Comparison of ENCODE assay signal across 32 cellular contexts in the genomic region with DNA sequence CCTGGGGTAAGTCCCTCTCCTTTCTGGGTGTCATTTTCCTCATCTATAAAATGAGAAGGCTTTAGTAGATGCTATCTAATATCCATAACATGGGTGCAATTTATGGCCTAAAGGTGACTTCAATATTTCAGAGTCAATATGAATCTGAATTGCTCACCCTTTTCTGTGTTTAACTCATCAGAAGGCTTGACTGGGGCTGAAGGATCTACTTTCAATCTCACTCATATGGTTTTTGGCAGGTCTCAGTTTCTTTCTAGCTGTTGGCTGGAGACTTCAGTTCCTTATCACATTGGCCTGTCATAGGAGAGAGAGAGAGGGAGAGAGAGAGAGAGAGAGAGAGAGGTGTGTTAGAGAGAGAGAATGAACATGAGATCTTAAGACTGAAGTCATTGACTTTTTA.
"Had no signal": no experiment of that assay in that cellular context is flagged by ENCODE, and none has a peak within 500 bp of the region (broad histone marks: within the 10 kb centered on the region; RNA-seq: fewer than 3 reads in every experiment).

No MANE protein-coding gene starts in this region.

- H3K36me3 Mint-ChIP-seq: activated naive CD8-positive, alpha-beta T cell; brain had no signal

- H3K9me3 Mint-ChIP-seq: activated B cell treated with CpG ODN at 0.5 μM for 24 hours; activated CD8-positive, alpha-beta T cell treated with anti-CD3 and anti-CD28 coated beads for 36 hours; activated naive CD8-positive, alpha-beta T cell treated with anti-CD3 and anti-CD28 coated beads, Interleukin-2, amount 50 U/mL, for 24 hours; activated T-helper 2 cell treated with anti-CD3 and anti-CD28 coated beads, Interferon-gamma antibody, Interleukin-2, Interleukin-4, amounts not matched to agents 10 μg/mL and 5 μg/mL and 100 μg/mL, durations not matched to agents 14 hours and 24 hours and 36 hours; brain had no signal

- H3K27me3 ChIP-seq: MG63 had no signal

- H3K27ac Mint-ChIP-seq: activated B cell treated with CpG ODN at 0.5 μM for 24 hours; activated CD8-positive, alpha-beta T cell treated with anti-CD3 and anti-CD28 coated beads for 36 hours; activated naive CD8-positive, alpha-beta T cell; activated naive CD8-positive, alpha-beta T cell treated with anti-CD3 and anti-CD28 coated beads, Interleukin-2, amount 50 U/mL, for 24 hours; activated T-helper 2 cell treated with anti-CD3 and anti-CD28 coated beads, Interferon-gamma antibody, Interleukin-2, Interleukin-4, amounts not matched to agents 10 μg/mL and 5 μg/mL and 100 μg/mL, durations not matched to agents 14 hours and 24 hours and 36 hours; brain had no signal

- H3K4me2 ChIP-seq: PC-9 had no signal

- H3K4me1 Mint-ChIP-seq: activated naive CD8-positive, alpha-beta T cell treated with anti-CD3 and anti-CD28 coated beads, Interleukin-2, amount 50 U/mL, for 24 hours had no signal

- H2AFZ ChIP-seq: PC-9 had no signal

- H3K4me3 Mint-ChIP-seq: activated B cell treated with CpG ODN at 0.5 μM for 24 hours; activated CD8-positive, alpha-beta T cell treated with anti-CD3 and anti-CD28 coated beads for 36 hours; activated naive CD8-positive, alpha-beta T cell; activated naive CD8-positive, alpha-beta T cell treated with anti-CD3 and anti-CD28 coated beads, Interleukin-2, amount 50 U/mL, for 24 hours; brain had no signal

- H3K27ac ChIP-seq: PC-9, RWPE1, VCaP had no signal

- DNase-seq: activated B cell treated with CpG ODN at 0.5 μM for 24 hours; activated CD4-positive, alpha-beta T cell treated with anti-CD3 and anti-CD28 coated beads for 48 hours; activated CD4-positive, CD25-positive, alpha-beta regulatory T cell treated with anti-CD3 and anti-CD28 coated beads, Interleukin-2, amount 50 U/mL, for 72 hours; activated CD8-positive, alpha-beta T cell treated with anti-CD3 and anti-CD28 coated beads for 36 hours; activated gamma-delta T cell; activated naive CD4-positive, alpha-beta T cell treated with Interleukin-2 at 50 U/mL for 16 hours; activated naive CD8-positive, alpha-beta T cell treated with anti-CD3 and anti-CD28 coated beads, Interleukin-2, amount 50 U/mL, for 24 hours; activated T-cell treated with anti-CD3 and anti-CD28 coated beads, Interleukin-2, amount 50 U/mL, for 48 hours; anterior cingulate cortex; caudate nucleus; cerebellar nuclear complex; Kasumi-1; KG1; MG63; NCI-H1048; NCI-H1105 treated with DMSO at 0.1 percent for 48 hours; NCI-H1436; NCI-H1694; NCI-H1930; NCI-H345; NCI-H524 treated with DMSO at 0.1 percent for 48 hours; NK-92 treated with Interleukin-12 subunit alpha and Interleukin-12 subunit beta, amount 100 ng/mL, for 24 hours; PC-9; SIG-M5; SW 1271; T-helper 9 cell had no signal

- H3K4me3 ChIP-seq: MG63, PC-9 had no signal

- H3K9me3 ChIP-seq: MG63 had no signal

- H3K36me3 ChIP-seq: MG63 had no signal

- ATAC-seq: activated CD8-positive, alpha-beta T cell treated with anti-CD3 and anti-CD28 coated beads for 36 hours; activated naive CD8-positive, alpha-beta T cell treated with anti-CD3 and anti-CD28 coated beads, Interleukin-2, amount 50 U/mL, for 24 hours; Right ventricle myocardium inferior had no signal
